ENCODE assay signal across 8 cellular contexts in the genomic region with DNA sequence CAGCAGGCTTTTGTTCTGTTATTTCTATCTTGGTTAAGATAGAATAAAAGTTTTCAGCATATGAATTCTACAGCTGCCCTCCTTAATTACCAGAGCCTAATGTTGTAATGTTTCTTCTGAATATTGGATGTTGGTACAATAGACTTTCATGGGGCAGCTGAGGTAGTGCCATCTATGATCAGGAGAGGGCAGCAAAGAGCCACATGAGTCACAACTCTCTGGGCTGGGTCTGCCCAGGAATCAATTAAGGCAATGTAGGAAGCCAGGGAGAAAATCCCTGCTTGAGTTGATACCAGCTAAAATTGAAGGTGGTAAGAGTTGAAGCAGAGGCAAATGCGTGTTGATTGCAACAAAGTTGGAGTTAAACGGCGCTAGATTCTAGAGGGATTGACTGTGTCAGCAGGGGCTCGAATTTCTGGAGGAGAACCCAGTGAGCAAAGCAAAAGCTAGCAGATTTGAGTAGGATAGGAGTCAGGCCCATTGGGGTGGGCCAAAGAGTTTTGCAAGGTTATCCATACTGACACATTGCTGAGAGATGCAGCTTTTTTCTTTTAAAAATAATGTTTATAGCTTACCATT. TPM values are rescaled to one million over a fixed set of nuclear protein-coding genes. Genes with fewer than 3 reads are reported as not detected.
DNase-seq lines count a peak whose midpoint lies in the region; ATAC-seq and TF ChIP-seq lines count a peak whose summit lies in the region.

No MANE protein-coding gene starts in this region.

- no peaks in the 10 kb centered on the region for H3K79me2 ChIP-seq in fibroblast of lung (ENCODE audit: control insufficient read depth, insufficient read depth, low read length)

- 37 to 39% methylated on average over 4 of the region's 4 CpGs for WGBS in testis, 2 donors

- peaks cover 7% of the 10 kb centered on the region for H3K27me3 Mint-ChIP-seq in activated T-cell treated with anti-CD3 and anti-CD28 coated beads, Interleukin-2, amount 50 U/mL, for 24 hours
- peaks cover 19% of the 10 kb centered on the region for H3K27me3 Mint-ChIP-seq in neural crest cell (ENCODE audit: low read depth)

- H3K36me3 ChIP-seq in BJ (ENCODE audit: control insufficient read depth, insufficient read depth, low read length) (no peaks in the 10 kb centered on the region), fibroblast of lung (ENCODE audit: control insufficient read depth, insufficient read depth, low read length) (no peaks in the 10 kb centered on the region), testis (ENCODE audit: low read depth, missing control alignments) (no peaks in the 10 kb centered on the region)

- no peak overlapping the region for H3K4me2 ChIP-seq in fibroblast of lung (ENCODE audit: extremely low read depth, insufficient read depth, low read length)

- H3K4me1 ChIP-seq in fibroblast of lung (ENCODE audit: control insufficient read depth, extremely low read depth, insufficient read depth, low read length) (no peaks in the 10 kb centered on the region), testis (no peaks in the 10 kb centered on the region)

- H3K36me3 Mint-ChIP-seq in activated T-cell treated with anti-CD3 and anti-CD28 coated beads, Interleukin-2, amount 50 U/mL, for 24 hours (ENCODE audit: low read depth): no peaks in the 10 kb centered on the region
- no peaks in the 10 kb centered on the region for H3K36me3 Mint-ChIP-seq in neural crest cell (ENCODE audit: low read depth)

- POLR2A ChIA-PET in BJ (lab: Charles Lee): no interaction called here

- H3K4me3 ChIP-seq in BJ (ENCODE audit: low read depth, low read length) (no peak overlapping the region), fibroblast of lung (replicated peaks in 1 of 4; ENCODE audit: control extremely low read depth in 1 of 4, insufficient read depth in 1 of 4, low read depth in 3 of 4, low read length in 4 of 4) (no peak overlapping the region), testis (no peak overlapping the region)

- no peak for TF ChIP-seq POLR2A in testis (IDR thresholded peaks at IDR 0.05)

- TF ChIP-seq CTCF in BJ (IDR thresholded peaks at IDR 0.05; ENCODE audit: insufficient read depth, low read depth, low read length): peak; percentile 85
- TF ChIP-seq CTCF in fibroblast of lung (conservative IDR thresholded peaks at IDR 0.05 in 1 of 2, IDR thresholded peaks at IDR 0.05 in 1 of 2; ENCODE audit: low read depth in 1 of 2, low read length in 2 of 2): peak; percentile 88 to 95
- peak; percentile 90 for TF ChIP-seq CTCF in neural crest cell (conservative IDR thresholded peaks at IDR 0.05)
- peak; percentile 52 to 77 (median 60) for TF ChIP-seq CTCF in testis (IDR thresholded peaks at IDR 0.05)

- no peak overlapping the region for H3K4me3 Mint-ChIP-seq in activated T-cell treated with anti-CD3 and anti-CD28 coated beads, Interleukin-2, amount 50 U/mL, for 24 hours
- H3K4me3 Mint-ChIP-seq in neural crest cell: no peak overlapping the region

- no peak overlapping the region for H3K9ac ChIP-seq in fibroblast of lung (ENCODE audit: insufficient read depth, low read length)

- no peak overlapping the region for H3K27ac Mint-ChIP-seq in activated T-cell treated with anti-CD3 and anti-CD28 coated beads, Interleukin-2, amount 50 U/mL, for 24 hours
- H3K27ac Mint-ChIP-seq in neural crest cell (ENCODE audit: unreplicated experiment): no peak overlapping the region

- no peaks in the 10 kb centered on the region for H3K27me3 ChIP-seq in BJ (ENCODE audit: control insufficient read depth, insufficient read depth, low read length)
- peaks cover 2% of the 10 kb centered on the region for H3K27me3 ChIP-seq in fibroblast of lung (ENCODE audit: control insufficient read depth, insufficient read depth, low read length)
- no peaks in the 10 kb centered on the region for H3K27me3 ChIP-seq in testis

- no peaks in the 10 kb centered on the region for H3K9me3 ChIP-seq in fibroblast of lung (ENCODE audit: control insufficient read depth, insufficient read depth, low read depth, low read length)
- H3K9me3 ChIP-seq in testis: no peaks in the 10 kb centered on the region

- H2AFZ ChIP-seq in fibroblast of lung (ENCODE audit: low read length): no peak overlapping the region

- ATAC-seq in GM19035 (IDR thresholded peaks at IDR 0.05; ENCODE audit: unreplicated experiment): peak; percentile 81
- ATAC-seq in HG03469 (IDR thresholded peaks at IDR 0.05; ENCODE audit: unreplicated experiment): peak; percentile 58

- H3K27ac ChIP-seq in fibroblast of lung (ENCODE audit: insufficient read depth, low read length) (no peak overlapping the region), testis (no peak overlapping the region)

- no peaks in the 10 kb centered on the region for H3K4me1 Mint-ChIP-seq in activated T-cell treated with anti-CD3 and anti-CD28 coated beads, Interleukin-2, amount 50 U/mL, for 24 hours (ENCODE audit: low read depth)
- no peaks in the 10 kb centered on the region for H3K4me1 Mint-ChIP-seq in neural crest cell

- peak; percentile 4 for DNase-seq in BJ (ENCODE audit: low read depth)
- peak; percentile 85 for DNase-seq in OCI-M1 (lab: John Stamatoyannopoulos, UW)
- DNase-seq in activated T-cell treated with anti-CD3 and anti-CD28 coated beads, Interleukin-2, amount 50 U/mL, for 24 hours: peak; percentile 73
- peak; percentile 21 to 62 for DNase-seq in fibroblast of lung (ENCODE audit: low read depth in 2 of 2)
- DNase-seq in neural crest cell (ENCODE audit: low read depth, low spot score): peak; percentile 73
- DNase-seq in testis: peak; percentile 75

- intact Hi-C loops in testis (cut with DNase I; ENCODE audit: low total_unique reads): no loop called here

- no peaks in the 10 kb centered on the region for H4K20me1 ChIP-seq in fibroblast of lung (ENCODE audit: control insufficient read depth, extremely low read depth, insufficient read depth, low read length)

- CTCF ChIA-PET in BJ (lab: Yijun Ruan, JAX): interaction anchor here (1.1 to 2.7 kb wide), 11 partner anchors 9 to 274 kb away, joined by 3 to 24 read pairs (median 7); partner anchors contain the start of gene MC5R

- H3K9me3 Mint-ChIP-seq in activated T-cell treated with anti-CD3 and anti-CD28 coated beads, Interleukin-2, amount 50 U/mL, for 24 hours: no peaks in the 10 kb centered on the region
- no peaks in the 10 kb centered on the region for H3K9me3 Mint-ChIP-seq in neural crest cell

RNA-seq across cellular contexts. Expression of gene MC5R, which starts 10.6 kb away (rescaled TPM):
- not detected in 2 replicates for polyA plus RNA-seq in BJ (2011; rRNA removed)
- polyA minus RNA-seq in BJ (2011; rRNA and poly(A)+ RNA removed): not detected in 2 replicates
- total RNA-seq in fibroblast of lung: not detected in 2 replicates
- polyA plus RNA-seq in fibroblast of lung: not detected in 2 replicates
- not detected in 2 replicates for polyA plus RNA-seq in fibroblast of lung (2012)
- polyA minus RNA-seq in fibroblast of lung (ENCODE audit: low replicate concordance): 0.79 TPM in 1 of 2 replicates, not detected in the other
- not detected in 2 replicates for total RNA-seq in neural crest cell
- total RNA-seq in testis: under 1 TPM; 0.31 to 0.74 TPM
- not detected for polyA plus RNA-seq in testis (ENCODE audit: insufficient read depth, low read depth, low replicate concordance)

Comparison
In these comparisons a context has a peak if more than half of its experiments do, and no peak if none do; other contexts are left out.
1. DNase-seq: peak in every context shown above with its lines; median percentile 85 in OCI-M1; 75 in testis; 73 in activated T-cell treated with anti-CD3 and anti-CD28 coated beads, Interleukin-2, amount 50 U/mL, for 24 hours; 73 in neural crest cell; 42 in fibroblast of lung; 4 in BJ.